In the genomic region with DNA sequence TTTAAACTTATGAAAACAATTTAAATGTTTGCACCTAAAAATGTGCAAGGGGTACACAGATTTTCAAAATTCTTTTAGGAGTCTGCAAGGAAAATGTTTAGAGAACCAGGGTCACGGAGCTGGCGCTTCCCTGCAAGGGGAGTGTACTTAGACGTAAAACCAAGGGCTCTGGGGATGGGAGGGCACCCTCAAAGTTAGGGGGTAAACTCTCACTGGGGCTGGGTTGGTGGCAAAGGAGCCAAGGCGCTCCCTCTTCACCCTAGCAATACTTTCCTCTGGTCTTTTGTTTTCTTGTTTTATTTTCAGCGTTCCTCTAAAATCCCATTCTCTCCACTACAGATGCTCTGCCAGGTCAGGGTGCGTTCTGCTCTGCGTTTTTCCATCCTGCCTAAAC, we compare ENCODE assay signal across 8 cellular contexts. TPM values are rescaled to one million over a fixed set of nuclear protein-coding genes. Genes with fewer than 3 reads are reported as not detected.
A peak's percentile ranks its signal among the peaks of the same experiment; 100 is the strongest.
DNase-seq lines count a peak whose midpoint lies in the region; ATAC-seq and TF ChIP-seq lines count a peak whose summit lies in the region.

No MANE protein-coding gene starts in this region.

- H3K27ac Mint-ChIP-seq in activated naive CD4-positive, alpha-beta T cell treated with anti-CD3 and anti-CD28 coated beads, Interleukin-2, amount 10 ng/mL, durations not matched to agents 7 days and 5 days: no peak overlapping the region
- H3K27ac Mint-ChIP-seq in chondrocyte (ENCODE audit: unreplicated experiment) (peak overlapping the region; percentile 96), mesothelial cell of epicardium (no peak overlapping the region)

- H3K27ac ChIP-seq in uterus: peak overlapping the region; percentile 81 to 83

- H3K4me3 Mint-ChIP-seq in activated naive CD4-positive, alpha-beta T cell treated with anti-CD3 and anti-CD28 coated beads, Interleukin-2, amount 10 ng/mL, durations not matched to agents 7 days and 5 days: peak overlapping the region; percentile 90
- H3K4me3 Mint-ChIP-seq in chondrocyte (ENCODE audit: unreplicated experiment): peak overlapping the region; percentile 99
- H3K4me3 Mint-ChIP-seq in mesothelial cell of epicardium: peak overlapping the region; percentile 86

- H3K27me3 Mint-ChIP-seq in activated naive CD4-positive, alpha-beta T cell treated with anti-CD3 and anti-CD28 coated beads, Interleukin-2, amount 10 ng/mL, durations not matched to agents 7 days and 5 days: peaks cover 34% of the 10 kb centered on the region
- H3K27me3 Mint-ChIP-seq in chondrocyte (ENCODE audit: low read depth): no peaks in the 10 kb centered on the region
- H3K27me3 Mint-ChIP-seq in mesothelial cell of epicardium (ENCODE audit: low read depth): peaks cover 22% of the 10 kb centered on the region

- no peaks in the 10 kb centered on the region for H3K9me3 Mint-ChIP-seq in activated naive CD4-positive, alpha-beta T cell treated with anti-CD3 and anti-CD28 coated beads, Interleukin-2, amount 10 ng/mL, durations not matched to agents 7 days and 5 days
- H3K9me3 Mint-ChIP-seq in chondrocyte (ENCODE audit: low read depth): no peaks in the 10 kb centered on the region
- H3K9me3 Mint-ChIP-seq in mesothelial cell of epicardium: no peaks in the 10 kb centered on the region

- no peak for TF ChIP-seq POLR2A in uterus (IDR thresholded peaks at IDR 0.05)

- CTCF ChIA-PET in activated naive CD4-positive, alpha-beta T cell treated with anti-CD3 and anti-CD28 coated beads, Interleukin-2, amount 10 ng/mL, durations not matched to agents 7 days and 5 days (lab: Charles Lee): no interaction called here

- H3K9me3 ChIP-seq in uterus: no peaks in the 10 kb centered on the region

- TF ChIP-seq CTCF in chondrocyte (IDR thresholded peaks at IDR 0.05) (no peak), mesothelial cell of epicardium (IDR thresholded peaks at IDR 0.05; ENCODE audit: unreplicated experiment) (no peak), uterus (IDR thresholded peaks at IDR 0.05) (no peak)

- H3K36me3 ChIP-seq in uterus: no peaks in the 10 kb centered on the region

- intact Hi-C loops in uterus (cut with DNase I; ENCODE audit: low total_unique reads): no loop called here

- peaks cover 14% of the 10 kb centered on the region for H3K4me1 Mint-ChIP-seq in activated naive CD4-positive, alpha-beta T cell treated with anti-CD3 and anti-CD28 coated beads, Interleukin-2, amount 10 ng/mL, durations not matched to agents 7 days and 5 days
- peaks cover 22% of the 10 kb centered on the region for H3K4me1 Mint-ChIP-seq in chondrocyte (ENCODE audit: low read depth)
- H3K4me1 Mint-ChIP-seq in mesothelial cell of epicardium: peaks cover 6% of the 10 kb centered on the region

- H3K27me3 ChIP-seq in uterus: no peaks in the 10 kb centered on the region

- no peak for DNase-seq in activated naive CD4-positive, alpha-beta T cell treated with anti-CD3 and anti-CD28 coated beads, Interleukin-2, amount 10 ng/mL, durations not matched to agents 7 days and 5 days
- DNase-seq in activated naive CD4-positive, alpha-beta T cell treated with anti-CD3 and anti-CD28 coated beads, Interleukin-2, amount 50 U/mL, for 16 hours: no peak
- DNase-seq in chondrocyte (ENCODE audit: low spot score) (no peak), mesothelial cell of epicardium (ENCODE audit: low spot score in 2 of 2, unreplicated experiment in 2 of 2) (no peak), uterus (no peak), NCI-H526 treated with DMSO at 0.1 percent for 48 hours (lab: John Stamatoyannopoulos, UW) (no peak), germinal center (ENCODE audit: low spot score) (no peak)

- ATAC-seq in HG02610 (IDR thresholded peaks at IDR 0.05; ENCODE audit: unreplicated experiment): no peak

- no peaks in the 10 kb centered on the region for H3K4me1 ChIP-seq in uterus

- no peaks in the 10 kb centered on the region for H3K36me3 Mint-ChIP-seq in activated naive CD4-positive, alpha-beta T cell treated with anti-CD3 and anti-CD28 coated beads, Interleukin-2, amount 10 ng/mL, durations not matched to agents 7 days and 5 days
- H3K36me3 Mint-ChIP-seq in chondrocyte (ENCODE audit: low read depth) (no peaks in the 10 kb centered on the region), mesothelial cell of epicardium (no peaks in the 10 kb centered on the region)

- H3K4me3 ChIP-seq in uterus: peak overlapping the region; percentile 60 to 67

RNA-seq across cellular contexts. Expression of a gene that starts 20.0 kb away (rescaled TPM):
- not detected in 3 replicates for total RNA-seq in chondrocyte
- not detected in 3 replicates for total RNA-seq in mesothelial cell of epicardium
- total RNA-seq in uterus: not detected

RNA-seq across cellular contexts. Expression of a gene that starts 42.9 kb away (rescaled TPM):
- total RNA-seq in chondrocyte: 90.0 to 140 TPM (median 136 TPM) in 3 replicates
- 55.9 to 57.2 TPM (median 56.6 TPM) in 3 replicates for total RNA-seq in mesothelial cell of epicardium
- total RNA-seq in uterus: 100 to 1,000 TPM in 2 of 4 donors, 10 to 100 TPM in 2; 62.0 to 221 (median 100.0) TPM

RNA-seq across cellular contexts. Expression of a gene that starts 43.0 kb away (rescaled TPM):
- total RNA-seq in chondrocyte (5.6 to 10.0 TPM (median 6.6 TPM) in 3 replicates), mesothelial cell of epicardium (7.7 to 8.6 TPM (median 7.7 TPM) in 3 replicates), uterus (1 to 10 TPM in 2 of 4 donors, not detected in 2; 4.6 to 5.3 TPM)
